ENCODE assay signal across 1 cellular context in the genomic region with DNA sequence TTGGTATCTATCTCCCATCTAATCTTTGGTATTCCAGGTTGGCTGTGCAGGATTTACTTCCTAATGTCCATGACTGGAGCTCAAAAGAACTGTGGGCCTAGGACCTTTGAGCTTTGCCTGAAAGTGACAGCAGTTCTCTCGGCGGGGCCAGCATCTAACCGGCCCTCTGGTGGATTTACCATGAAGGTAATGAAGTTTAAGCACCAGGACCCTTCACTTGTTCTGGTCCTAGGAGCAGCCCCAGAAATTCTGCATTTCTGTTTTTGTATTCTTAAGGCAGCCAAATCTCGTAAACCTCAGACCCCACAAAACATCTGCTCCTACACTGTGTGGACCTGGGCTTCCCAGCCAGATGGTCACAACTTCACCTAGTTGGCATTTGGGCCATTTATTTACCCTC.
TF ChIP-seq lines count a peak whose summit lies in the region.

No MANE protein-coding gene starts in this region.

TF ChIP-seq in GM12878, 131 proteins besides CTCF, POLR2A, EP300 and RAD21:
- no peak for TF ChIP-seq MTA2 (IDR thresholded peaks at IDR 0.05; ENCODE audit: low read depth)
- no peak for TF ChIP-seq MYC (IDR thresholded peaks at IDR 0.05; ENCODE audit: insufficient read depth, insufficient read length, insufficient replicate concordance, low read length, severe bottlenecking)
- no peak for TF ChIP-seq MEF2A (IDR thresholded peaks at IDR 0.05; ENCODE audit: insufficient read depth, low read depth, low read length)
- TF ChIP-seq SMAD5 (IDR thresholded peaks at IDR 0.05; ENCODE audit: low read depth), result no peak
- TF ChIP-seq, protein P1, sequence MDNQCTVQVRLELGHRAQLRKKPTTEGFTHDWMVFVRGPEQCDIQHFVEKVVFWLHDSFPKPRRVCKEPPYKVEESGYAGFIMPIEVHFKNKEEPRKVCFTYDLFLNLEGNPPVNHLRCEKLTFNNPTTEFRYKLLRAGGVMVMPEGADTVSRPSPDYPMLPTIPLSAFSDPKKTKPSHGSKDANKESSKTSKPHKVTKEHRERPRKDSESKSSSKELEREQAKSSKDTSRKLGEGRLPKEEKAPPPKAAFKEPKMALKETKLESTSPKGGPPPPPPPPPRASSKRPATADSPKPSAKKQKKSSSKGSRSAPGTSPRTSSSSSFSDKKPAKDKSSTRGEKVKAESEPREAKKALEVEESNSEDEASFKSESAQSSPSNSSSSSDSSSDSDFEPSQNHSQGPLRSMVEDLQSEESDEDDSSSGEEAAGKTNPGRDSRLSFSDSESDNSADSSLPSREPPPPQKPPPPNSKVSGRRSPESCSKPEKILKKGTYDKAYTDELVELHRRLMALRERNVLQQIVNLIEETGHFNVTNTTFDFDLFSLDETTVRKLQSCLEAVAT (IDR thresholded peaks at IDR 0.05), result no peak
- TF ChIP-seq, protein P2, sequence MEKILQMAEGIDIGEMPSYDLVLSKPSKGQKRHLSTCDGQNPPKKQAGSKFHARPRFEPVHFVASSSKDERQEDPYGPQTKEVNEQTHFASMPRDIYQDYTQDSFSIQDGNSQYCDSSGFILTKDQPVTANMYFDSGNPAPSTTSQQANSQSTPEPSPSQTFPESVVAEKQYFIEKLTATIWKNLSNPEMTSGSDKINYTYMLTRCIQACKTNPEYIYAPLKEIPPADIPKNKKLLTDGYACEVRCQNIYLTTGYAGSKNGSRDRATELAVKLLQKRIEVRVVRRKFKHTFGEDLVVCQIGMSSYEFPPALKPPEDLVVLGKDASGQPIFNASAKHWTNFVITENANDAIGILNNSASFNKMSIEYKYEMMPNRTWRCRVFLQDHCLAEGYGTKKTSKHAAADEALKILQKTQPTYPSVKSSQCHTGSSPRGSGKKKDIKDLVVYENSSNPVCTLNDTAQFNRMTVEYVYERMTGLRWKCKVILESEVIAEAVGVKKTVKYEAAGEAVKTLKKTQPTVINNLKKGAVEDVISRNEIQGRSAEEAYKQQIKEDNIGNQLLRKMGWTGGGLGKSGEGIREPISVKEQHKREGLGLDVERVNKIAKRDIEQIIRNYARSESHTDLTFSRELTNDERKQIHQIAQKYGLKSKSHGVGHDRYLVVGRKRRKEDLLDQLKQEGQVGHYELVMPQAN (conservative IDR thresholded peaks at IDR 0.05), result no peak
- TF ChIP-seq PAX5 (IDR thresholded peaks at IDR 0.05; ENCODE audit: borderline replicate concordance, low read depth, low read length), result no peak
- 0 out of 2 replicates have a peak, but pooled peaks have one; percentile 37 for TF ChIP-seq POLR2AphosphoS2 (IDR thresholded peaks at IDR 0.05; ENCODE audit: low read depth, low read length)
